In the genomic region with DNA sequence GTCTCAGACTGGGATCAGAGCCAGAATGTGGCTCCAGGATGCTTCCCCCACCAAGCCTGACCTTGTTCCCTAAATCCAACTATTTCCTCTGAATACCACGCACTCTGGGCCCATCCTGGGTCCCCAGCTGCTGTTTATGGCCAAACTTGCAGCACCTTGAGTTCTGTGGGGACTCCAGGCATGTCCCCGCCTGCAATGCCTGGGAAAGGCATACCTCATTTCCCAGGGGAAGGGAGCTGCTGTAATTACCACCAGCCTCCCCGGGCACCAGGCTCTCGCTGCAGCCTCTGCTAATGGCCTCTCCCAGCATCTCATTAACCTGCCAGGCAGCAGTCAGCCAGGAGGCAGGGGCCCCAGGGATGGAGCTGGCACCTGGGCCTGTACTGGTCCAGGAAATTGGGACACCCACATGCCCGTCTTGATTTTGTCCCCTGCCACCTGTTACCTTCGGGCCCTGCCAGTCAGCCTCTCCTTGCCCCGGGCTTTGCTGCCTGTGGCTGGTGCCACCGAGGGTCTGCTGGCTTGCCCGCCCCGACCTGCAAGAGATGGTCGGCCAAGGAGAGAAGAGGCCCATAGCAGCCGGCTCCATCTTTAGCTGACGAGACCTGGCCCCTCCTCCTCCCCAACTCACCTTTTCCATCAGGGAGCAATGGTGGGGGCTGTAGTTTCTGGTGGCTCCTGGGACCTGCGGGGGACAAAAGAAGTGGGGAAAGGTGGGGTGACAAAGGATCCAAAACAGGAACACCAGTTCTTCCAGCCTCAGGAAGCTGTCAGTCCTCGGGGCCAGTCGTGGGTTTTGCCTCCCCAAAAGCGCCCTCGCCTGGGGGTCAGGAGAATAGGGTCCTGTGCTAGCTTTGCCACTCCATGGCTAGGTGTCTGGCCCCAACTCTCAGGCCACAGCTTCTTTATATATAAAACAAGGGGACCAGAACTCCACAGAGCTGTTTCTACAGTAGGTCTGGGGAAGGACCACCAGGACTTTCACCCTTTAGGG, we compare ENCODE assay signal across 10 cellular contexts. TPM values are rescaled to one million over a fixed set of nuclear protein-coding genes. Genes with fewer than 3 reads are reported as not detected.
DNase-seq lines count a peak whose midpoint lies in the region; ATAC-seq and TF ChIP-seq lines count a peak whose summit lies in the region.
"Had no signal": no experiment of that assay in that cellular context is flagged by ENCODE, and none has a peak within 500 bp of the region (broad histone marks: within the 10 kb centered on the region; RNA-seq: fewer than 3 reads in every experiment).

No MANE protein-coding gene starts in this region.

- ATAC-seq in mucosa of descending colon (no peak), GM18517 (IDR thresholded peaks at IDR 0.05; ENCODE audit: unreplicated experiment) (no peak), GM21737 (IDR thresholded peaks at IDR 0.05; ENCODE audit: unreplicated experiment) (no peak)
- ATAC-seq in activated CD8-positive, alpha-beta memory T cell treated with anti-CD3 and anti-CD28 coated beads, Interleukin-2, amount 10 ng/mL, durations not matched to agents 7 days and 5 days, result no peak

- H3K4me3 ChIP-seq in mucosa of descending colon (no peak overlapping the region), testis (no peak overlapping the region)

- TF ChIP-seq POLR2A in testis (IDR thresholded peaks at IDR 0.05), result no peak

- H3K36me3 ChIP-seq in mucosa of descending colon (ENCODE audit: low read depth), result no peaks in the 10 kb centered on the region
- no peaks in the 10 kb centered on the region for H3K36me3 ChIP-seq in testis (ENCODE audit: low read depth, missing control alignments)

- peak overlapping the region in 3 of 7 donors; percentile 82 to 97 (median 90) for H3K27ac Mint-ChIP-seq in CD14-positive monocyte
- no peak overlapping the region for H3K27ac Mint-ChIP-seq in activated CD8-positive, alpha-beta memory T cell treated with anti-CD3 and anti-CD28 coated beads, Interleukin-2, amount 10 ng/mL, durations not matched to agents 7 days and 5 days

- H3K9me3 ChIP-seq in mucosa of descending colon (no peaks in the 10 kb centered on the region), testis (no peaks in the 10 kb centered on the region)

- H3K4me1 Mint-ChIP-seq in CD14-positive monocyte, result peaks cover 86% of the 10 kb centered on the region
- H3K4me1 Mint-ChIP-seq in activated CD8-positive, alpha-beta memory T cell treated with anti-CD3 and anti-CD28 coated beads, Interleukin-2, amount 10 ng/mL, durations not matched to agents 7 days and 5 days, result peaks cover 7% of the 10 kb centered on the region

- peaks cover 6 to 12% of the 10 kb centered on the region in 2 donors for H3K36me3 Mint-ChIP-seq in CD14-positive monocyte
- H3K36me3 Mint-ChIP-seq in activated CD8-positive, alpha-beta memory T cell treated with anti-CD3 and anti-CD28 coated beads, Interleukin-2, amount 10 ng/mL, durations not matched to agents 7 days and 5 days, result no peaks in the 10 kb centered on the region

- H3K4me1 ChIP-seq in mucosa of descending colon (ENCODE audit: low read depth) (peaks cover 41% of the 10 kb centered on the region), testis (peaks cover 54% of the 10 kb centered on the region)

- 84 to 89% methylated on average over 16 to 18 of the region's 18 CpGs for WGBS in testis, 2 donors

- peak overlapping the region in 1 of 2 donors; percentile 59 for H3K4me3 Mint-ChIP-seq in CD14-positive monocyte
- H3K4me3 Mint-ChIP-seq in activated CD8-positive, alpha-beta memory T cell treated with anti-CD3 and anti-CD28 coated beads, Interleukin-2, amount 10 ng/mL, durations not matched to agents 7 days and 5 days, result no peak overlapping the region

- peaks cover 0 to 3% (median 2%) of the 10 kb centered on the region in 3 donors for H3K27me3 Mint-ChIP-seq in CD14-positive monocyte (ENCODE audit: low read depth in 3 of 3)
- H3K27me3 Mint-ChIP-seq in activated CD8-positive, alpha-beta memory T cell treated with anti-CD3 and anti-CD28 coated beads, Interleukin-2, amount 10 ng/mL, durations not matched to agents 7 days and 5 days, result peaks cover 2% of the 10 kb centered on the region

- DNase-seq in CD14-positive monocyte (ENCODE audit: low spot score), result peak; percentile 67
- peak; percentile 48 for DNase-seq in GM19238 (ENCODE audit: insufficient read length, low spot score)
- peak; percentile 33 for DNase-seq in SKM-1 (lab: John Stamatoyannopoulos, UW; ENCODE audit: unreplicated experiment)
- peak in 2 of 3 donors; percentile 44 to 48 for DNase-seq in mucosa of descending colon
- no peak for DNase-seq in activated CD8-positive, alpha-beta memory T cell treated with anti-CD3 and anti-CD28 coated beads, Interleukin-2, amount 10 ng/mL, durations not matched to agents 7 days and 5 days
- DNase-seq in testis, result no peak
- DNase-seq: GF-D8 had no signal

- no peak overlapping the region for H3K27ac ChIP-seq in testis

- TF ChIP-seq CTCF in CD14-positive monocyte (IDR thresholded peaks at IDR 0.05) (peak; percentile 32), mucosa of descending colon (IDR thresholded peaks at IDR 0.05) (no peak), testis (IDR thresholded peaks at IDR 0.05) (peak in 1 of 3 experiments; percentile 8)

- peaks cover 0 to 2% (median 0%) of the 10 kb centered on the region in 7 donors for H3K9me3 Mint-ChIP-seq in CD14-positive monocyte
- H3K9me3 Mint-ChIP-seq in activated CD8-positive, alpha-beta memory T cell treated with anti-CD3 and anti-CD28 coated beads, Interleukin-2, amount 10 ng/mL, durations not matched to agents 7 days and 5 days (ENCODE audit: low read depth), result no peaks in the 10 kb centered on the region

- intact Hi-C loops in CD14-positive monocyte (cut with micrococcal nuclease), result loop anchor here (5.0 kb wide), 2 partner anchors 54 to 59 kb away; a partner anchor contains a TSS
- intact Hi-C loops in mucosa of descending colon (cut with DNase I, micrococcal nuclease), result no loop called here
- intact Hi-C loops in testis (cut with DNase I; ENCODE audit: low total_unique reads), result no loop called here

- no peaks in the 10 kb centered on the region for H3K27me3 ChIP-seq in testis

- CTCF ChIA-PET in activated CD8-positive, alpha-beta memory T cell treated with anti-CD3 and anti-CD28 coated beads, Interleukin-2, amount 10 ng/mL, durations not matched to agents 7 days and 5 days (lab: Charles Lee), result interaction anchor here (0.7 to 13.7 kb wide), 17 partner anchors 8 to 119 kb away, joined by 3 to 317 read pairs (median 18); a partner anchor contains a TSS

RNA-seq across cellular contexts. Expression of a gene that starts 4.3 kb away (rescaled TPM):
- polyA plus RNA-seq in CD14-positive monocyte, result under 1 TPM; 0.13 to 0.39 TPM
- 100 to 1,000 TPM in 1 of 3 donors, 10 to 100 TPM in 2; 34.9 to 204 (median 37.2) TPM for total RNA-seq in mucosa of descending colon
- total RNA-seq in activated CD8-positive, alpha-beta memory T cell treated with anti-CD3 and anti-CD28 coated beads, Interleukin-2, amount 10 ng/mL, durations not matched to agents 7 days and 5 days, result 1 to 10 TPM in 1 of 2 experiments, under 1 TPM in 1; 0.45 to 1.5 TPM
- 10 to 100 TPM; 36.8 to 38.9 TPM for total RNA-seq in testis
- 20.4 TPM for polyA plus RNA-seq in testis (ENCODE audit: insufficient read depth, low read depth, low replicate concordance)

RNA-seq across cellular contexts. Expression of a gene that starts 12.9 kb away (rescaled TPM):
- 1 to 10 TPM; 5.1 to 8.3 TPM for polyA plus RNA-seq in CD14-positive monocyte
- 100 to 1,000 TPM in 1 of 3 donors, 10 to 100 TPM in 2; 15.6 to 120 (median 21.1) TPM for total RNA-seq in mucosa of descending colon
- 10 to 100 TPM in 1 of 2 experiments, 1 to 10 TPM in 1; 4.9 to 10.2 TPM for total RNA-seq in activated CD8-positive, alpha-beta memory T cell treated with anti-CD3 and anti-CD28 coated beads, Interleukin-2, amount 10 ng/mL, durations not matched to agents 7 days and 5 days
- total RNA-seq in testis, result 10 to 100 TPM; 31.8 to 49.8 TPM
- 43.4 TPM for polyA plus RNA-seq in testis (ENCODE audit: insufficient read depth, low read depth, low replicate concordance)

RNA-seq across cellular contexts. Expression of a gene that starts 14.4 kb away (rescaled TPM):
- polyA plus RNA-seq in CD14-positive monocyte, result not detected
- 1,000 to 10,000 TPM in 2 of 3 donors, 100 to 1,000 TPM in 1; 932 to 1,439 (median 1,228) TPM for total RNA-seq in mucosa of descending colon
- total RNA-seq in activated CD8-positive, alpha-beta memory T cell treated with anti-CD3 and anti-CD28 coated beads, Interleukin-2, amount 10 ng/mL, durations not matched to agents 7 days and 5 days, result not detected
- total RNA-seq in testis, result not detected
- polyA plus RNA-seq in testis (ENCODE audit: insufficient read depth, low read depth, low replicate concordance), result not detected
- total RNA-seq: mononuclear cell had no signal

RNA-seq across cellular contexts. Expression of a gene that starts 21.6 kb away (rescaled TPM):
- polyA plus RNA-seq in CD14-positive monocyte, result under 1 TPM in 1 of 2 donors, not detected in 1; 0.01 TPM
- total RNA-seq in mucosa of descending colon, result 10 to 100 TPM in 2 of 3 donors, 1 to 10 TPM in 1; 5.1 to 23.4 (median 16.1) TPM
- under 1 TPM; 0.23 to 0.37 TPM for total RNA-seq in activated CD8-positive, alpha-beta memory T cell treated with anti-CD3 and anti-CD28 coated beads, Interleukin-2, amount 10 ng/mL, durations not matched to agents 7 days and 5 days
- 1 to 10 TPM; 4.4 to 7.6 TPM for total RNA-seq in testis
- polyA plus RNA-seq in testis (ENCODE audit: insufficient read depth, low read depth, low replicate concordance), result 3.0 TPM

RNA-seq across cellular contexts. Expression of a gene that starts 28.7 kb away (rescaled TPM):
- polyA plus RNA-seq in CD14-positive monocyte, result 10 to 100 TPM; 56.5 to 74.5 TPM
- total RNA-seq in mucosa of descending colon, result 10 to 100 TPM in 2 of 3 donors, 1 to 10 TPM in 1; 9.9 to 21.8 (median 17.4) TPM
- total RNA-seq in activated CD8-positive, alpha-beta memory T cell treated with anti-CD3 and anti-CD28 coated beads, Interleukin-2, amount 10 ng/mL, durations not matched to agents 7 days and 5 days, result 100 to 1,000 TPM; 104 to 120 TPM
- total RNA-seq in testis, result 1 to 10 TPM; 8.8 to 9.7 TPM
- 13.6 TPM for polyA plus RNA-seq in testis (ENCODE audit: insufficient read depth, low read depth, low replicate concordance)

Comparison
In these comparisons a context has a peak if more than half of its experiments do, and no peak if none do; other contexts are left out.
1. DNase-seq: peak in CD14-positive monocyte (single experiment), GM19238 (single experiment), SKM-1 (single experiment) and mucosa of descending colon (2 of 3); none in activated CD8-positive, alpha-beta memory T cell treated with anti-CD3 and anti-CD28 coated beads, Interleukin-2, amount 10 ng/mL, durations not matched to agents 7 days and 5 days (single experiment) and testis (single experiment).
2. RNA of a gene that starts 4.3 kb away (total RNA-seq): 36.8 to 38.9 TPM in testis and 34.9 to 204 TPM in mucosa of descending colon; 0.45 to 1.5 TPM in activated CD8-positive, alpha-beta memory T cell treated with anti-CD3 and anti-CD28 coated beads, Interleukin-2, amount 10 ng/mL, durations not matched to agents 7 days and 5 days; every median in the first group is over 10 times any median in the second.
3. RNA of a gene that starts 14.4 kb away (total RNA-seq): 932 to 1,439 TPM in mucosa of descending colon; not detected in activated CD8-positive, alpha-beta memory T cell treated with anti-CD3 and anti-CD28 coated beads, Interleukin-2, amount 10 ng/mL, durations not matched to agents 7 days and 5 days and not detected in testis; every median in the first group is over 100 times any median in the second.
4. intact Hi-C loops: an anchor here in CD14-positive monocyte (5.0 kb wide); none called in mucosa of descending colon and testis.